ENCODE assay signal across 8 cellular contexts in genomic region chr12:42590324-42590934, GRCh38.
DNase-seq lines count a peak whose midpoint lies in the region; ATAC-seq and TF ChIP-seq lines count a peak whose summit lies in the region.

No MANE protein-coding gene starts in this region.

- H3K9ac ChIP-seq in ES-I3 (ENCODE audit: low read depth, low read length): peak overlapping the region; percentile 66; the same call in 1 of the 2 replicates

- in situ Hi-C loops in astrocyte of the cerebellum (cut with HindIII; ENCODE audit: low sequenced_read_pairs): loop anchor here (5.0 kb wide), 1 partner anchor 37 kb away; no protein-coding TSS in a partner anchor

- no peak for ATAC-seq in stimulated activated effector memory CD8-positive, alpha-beta T cell treated with anti-CD3 and anti-CD28 coated beads, Interleukin-12 subunit alpha, Interleukin-12 subunit beta, amount 100 ng/mL, for 72 hours
- ATAC-seq in GM19397 (IDR thresholded peaks at IDR 0.05; ENCODE audit: unreplicated experiment): no peak

- H3K36me3 Mint-ChIP-seq in stimulated activated effector memory CD8-positive, alpha-beta T cell treated with anti-CD3 and anti-CD28 coated beads, Interleukin-12 subunit alpha, Interleukin-12 subunit beta, amount 100 ng/mL, for 72 hours: no peaks in the 10 kb centered on the region

- H3K36me3 ChIP-seq in ES-I3 (ENCODE audit: insufficient read depth, low read length): no peaks in the 10 kb centered on the region

- TF ChIP-seq CTCF in NB4 (IDR thresholded peaks at IDR 0.05; ENCODE audit: low read depth, low read length) (no peak), astrocyte of the cerebellum (IDR thresholded peaks at IDR 0.05; ENCODE audit: low read depth, low read length, missing control alignments) (no peak)

- no peaks in the 10 kb centered on the region for H3K9me3 Mint-ChIP-seq in stimulated activated effector memory CD8-positive, alpha-beta T cell treated with anti-CD3 and anti-CD28 coated beads, Interleukin-12 subunit alpha, Interleukin-12 subunit beta, amount 100 ng/mL, for 72 hours

- H3K4me3 ChIP-seq in NB4 (ENCODE audit: low read depth, low read length) (peak overlapping the region; percentile 27), astrocyte of the cerebellum (ENCODE audit: low read depth, low read length) (peak overlapping the region; percentile 98)

- DNase-seq in NB4 (ENCODE audit: low read depth): peak; percentile 40
- no peak for DNase-seq in astrocyte of the cerebellum (ENCODE audit: low read depth)
- DNase-seq in islet precursor cell: peak; percentile 79
- DNase-seq in stimulated activated effector memory CD8-positive, alpha-beta T cell treated with anti-CD3 and anti-CD28 coated beads, Interleukin-12 subunit alpha, Interleukin-12 subunit beta, amount 100 ng/mL, for 72 hours (ENCODE audit: low spot score in 2 of 2): no peak
- no peak for DNase-seq in stimulated activated CD4-positive, alpha-beta T cell treated with anti-CD3 and anti-CD28 coated beads, Interleukin-4, amount 100 ng/mL, for 4 hours
- no peak for DNase-seq in amniotic stem cell (lab: John Stamatoyannopoulos, UW)

- TF ChIP-seq POLR2A in NB4 (IDR thresholded peaks at IDR 0.05; ENCODE audit: extremely low read depth, insufficient read length): no peak

- H3K4me1 ChIP-seq in ES-I3 (ENCODE audit: insufficient read depth, low read length): 0 out of 2 replicates have a peak, but pooled peaks cover 3% of the 10 kb centered on the region

- H3K4me1 Mint-ChIP-seq in stimulated activated effector memory CD8-positive, alpha-beta T cell treated with anti-CD3 and anti-CD28 coated beads, Interleukin-12 subunit alpha, Interleukin-12 subunit beta, amount 100 ng/mL, for 72 hours: peaks cover 13% of the 10 kb centered on the region

- H3K4me3 Mint-ChIP-seq in stimulated activated effector memory CD8-positive, alpha-beta T cell treated with anti-CD3 and anti-CD28 coated beads, Interleukin-12 subunit alpha, Interleukin-12 subunit beta, amount 100 ng/mL, for 72 hours: peak overlapping the region; percentile 41

- no peaks in the 10 kb centered on the region for H3K9me3 ChIP-seq in ES-I3 (ENCODE audit: control insufficient read depth, insufficient read depth, low read length)

- H3K27ac Mint-ChIP-seq in stimulated activated effector memory CD8-positive, alpha-beta T cell treated with anti-CD3 and anti-CD28 coated beads, Interleukin-12 subunit alpha, Interleukin-12 subunit beta, amount 100 ng/mL, for 72 hours: no peak overlapping the region

Comparison
In these comparisons a context has a peak if more than half of its experiments do, and no peak if none do; other contexts are left out.
1. DNase-seq: peak in NB4 (single experiment) and islet precursor cell (single experiment); none in astrocyte of the cerebellum (single experiment), stimulated activated effector memory CD8-positive, alpha-beta T cell treated with anti-CD3 and anti-CD28 coated beads, Interleukin-12 subunit alpha, Interleukin-12 subunit beta, amount 100 ng/mL, for 72 hours (0 of 2), stimulated activated CD4-positive, alpha-beta T cell treated with anti-CD3 and anti-CD28 coated beads, Interleukin-4, amount 100 ng/mL, for 4 hours (0 of 2) and amniotic stem cell (single experiment).